8 cellular contexts compared by ENCODE assay signal in genomic region chr11:67630230-67630942, GRCh38. TPM values are rescaled to one million over a fixed set of nuclear protein-coding genes. Genes with fewer than 3 reads are reported as not detected.
A peak's percentile ranks its signal among the peaks of the same experiment; 100 is the strongest.
DNase-seq lines count a peak whose midpoint lies in the region; ATAC-seq and TF ChIP-seq lines count a peak whose summit lies in the region.

No MANE protein-coding gene starts in this region.

- H3K4me1 ChIP-seq in H9 (ENCODE audit: insufficient read depth, low read length): no peaks in the 10 kb centered on the region; the same call in 1 of the 2 replicates
- peaks cover 29% of the 10 kb centered on the region for H3K4me1 ChIP-seq in Loucy (ENCODE audit: insufficient read depth, low read length, poor library complexity, severe bottlenecking)
- H3K4me1 ChIP-seq in foreskin keratinocyte: no peaks in the 10 kb centered on the region
- H3K4me1 ChIP-seq in neural progenitor cell: peaks cover 8% of the 10 kb centered on the region

- H3K79me1 ChIP-seq in H9 (ENCODE audit: insufficient read depth, low read depth, low read length, poor library complexity, severe bottlenecking): no peaks in the 10 kb centered on the region

- peaks cover 24% of the 10 kb centered on the region for H3K27me3 Mint-ChIP-seq in H9 (ENCODE audit: low read depth)
- H3K27me3 Mint-ChIP-seq in neural progenitor cell (ENCODE audit: insufficient read depth, low read depth): peaks cover 5% of the 10 kb centered on the region

- peak; percentile 100 for DNase-seq in GM03348 (ENCODE audit: low spot score)
- DNase-seq in H9: peak; percentile 99
- DNase-seq in RWPE1 (ENCODE audit: low spot score): peak; percentile 96
- DNase-seq in activated effector memory CD4-positive, alpha-beta T cell treated with anti-CD3 and anti-CD28 coated beads, Interleukin-2, amount 50 U/mL, for 16 hours: peak; percentile 98
- DNase-seq in foreskin keratinocyte: peak; percentile 81 to 92
- DNase-seq in neural progenitor cell (ENCODE audit: low spot score): peak; percentile 100
- DNase-seq in superior temporal gyrus (ENCODE audit: extremely low spot score): peak; percentile 89

- H3F3A ChIP-seq in Loucy (ENCODE audit: low read depth): no peaks in the 10 kb centered on the region
- H3F3A ChIP-seq in neural progenitor cell (ENCODE audit: low read depth): peaks cover 52% of the 10 kb centered on the region

- no peak overlapping the region for H3K4ac ChIP-seq in H9 (ENCODE audit: low read depth, low read length)

- no peak overlapping the region for H4K5ac ChIP-seq in H9 (ENCODE audit: insufficient read length, low read depth, low read length)

- no peak overlapping the region for H3K56ac ChIP-seq in H9 (ENCODE audit: insufficient read length, low read depth, low read length)

- H3K27me3 ChIP-seq in H9 (ENCODE audit: insufficient read depth, low read length) (no peaks in the 10 kb centered on the region), Loucy (ENCODE audit: insufficient read depth, low read length, poor library complexity, severe bottlenecking) (no peaks in the 10 kb centered on the region), foreskin keratinocyte (no peaks in the 10 kb centered on the region), neural progenitor cell (no peaks in the 10 kb centered on the region)

- H3K9ac ChIP-seq in H9 (ENCODE audit: extremely low read depth, insufficient read length, low read length): no peak overlapping the region
- peak overlapping the region; percentile 76 for H3K9ac ChIP-seq in Loucy (ENCODE audit: low read depth, low read length, poor library complexity, severe bottlenecking)
- H3K9ac ChIP-seq in neural progenitor cell: peak overlapping the region; percentile 36

- H3K4me1 Mint-ChIP-seq in H9 (peaks cover 31 to 33% of the 10 kb centered on the region in 2 experiments), neural progenitor cell (peaks cover 14% of the 10 kb centered on the region)

- no peak overlapping the region for H4K8ac ChIP-seq in H9 (replicated peaks; ENCODE audit: insufficient read length, low read depth, low read length)

- H3K4me2 ChIP-seq in H9 (ENCODE audit: insufficient read depth, insufficient read length, low read length): peak overlapping the region; percentile 38
- H3K4me2 ChIP-seq in Loucy (ENCODE audit: low read depth, low read length, poor library complexity, severe bottlenecking): peak overlapping the region; percentile 86
- peak overlapping the region; percentile 73 for H3K4me2 ChIP-seq in neural progenitor cell

- H3K18ac ChIP-seq in H9 (ENCODE audit: insufficient read length, low read depth, low read length): peak overlapping the region; percentile 54

- H3K79me2 ChIP-seq in H9 (ENCODE audit: insufficient read depth, low read length) (no peaks in the 10 kb centered on the region), Loucy (ENCODE audit: insufficient read depth, low read length) (peaks cover 20% of the 10 kb centered on the region; the same call in 1 of the 2 replicates), neural progenitor cell (ENCODE audit: low read depth) (no peaks in the 10 kb centered on the region)

- H3K27ac Mint-ChIP-seq in H9 (peak overlapping the region; percentile 67 to 94 (median 88); a peak in 6 of 7 replicates), neural progenitor cell (peak overlapping the region; percentile 53)

- peaks cover 17 to 23% (median 17%) of the 10 kb centered on the region in 3 experiments for H3K36me3 Mint-ChIP-seq in H9 (ENCODE audit: insufficient read depth in 1 of 3, low read depth in 3 of 3)
- H3K36me3 Mint-ChIP-seq in neural progenitor cell: peaks cover 12% of the 10 kb centered on the region

- no peak overlapping the region for H2BK5ac ChIP-seq in H9 (ENCODE audit: insufficient read length, low read length)

- no peak overlapping the region for H2BK15ac ChIP-seq in H9 (ENCODE audit: low read depth, low read length)

- H4K20me1 ChIP-seq in H9 (ENCODE audit: control insufficient read depth, insufficient read depth, insufficient read length) (no peaks in the 10 kb centered on the region), Loucy (ENCODE audit: insufficient read depth, low read length, poor library complexity, severe bottlenecking) (peaks cover 3% of the 10 kb centered on the region), neural progenitor cell (ENCODE audit: low read depth) (no peaks in the 10 kb centered on the region)

- no peak overlapping the region for H2BK20ac ChIP-seq in H9 (ENCODE audit: low read depth, low read length, poor library complexity, severe bottlenecking)

- POLR2A ChIA-PET in RWPE1 (lab: Yijun Ruan, JAX; ENCODE audit: low non-redundant PET): interaction anchor here (0.5 to 1.5 kb wide), 4 partner anchors 23 to 138 kb away, joined by 3 to 5 read pairs (median 4); no protein-coding TSS in a partner anchor

- H3K9me3 ChIP-seq in H9 (ENCODE audit: control insufficient read depth, low read depth, low read length): no peaks in the 10 kb centered on the region
- no peaks in the 10 kb centered on the region for H3K9me3 ChIP-seq in Loucy (ENCODE audit: insufficient read depth, low read depth, low read length)
- H3K9me3 ChIP-seq in neural progenitor cell (ENCODE audit: low read depth): no peaks in the 10 kb centered on the region

- TF ChIP-seq CTCF in H9 (conservative IDR thresholded peaks at IDR 0.05) (peak; percentile 91), Loucy (conservative IDR thresholded peaks at IDR 0.05; ENCODE audit: low read length) (peak; percentile 77), RWPE1 (conservative IDR thresholded peaks at IDR 0.05; ENCODE audit: low read depth) (peak; percentile 80), foreskin keratinocyte (conservative IDR thresholded peaks at IDR 0.05) (peak; percentile 79), neural progenitor cell (IDR thresholded peaks at IDR 0.05) (peak; percentile 86)

- H3T11ph ChIP-seq in H9 (ENCODE audit: low read length): no peak overlapping the region

- peak overlapping the region; percentile 72 to 85 for H3K4me3 Mint-ChIP-seq in H9
- H3K4me3 Mint-ChIP-seq in neural progenitor cell: peak overlapping the region; percentile 85

- H2AK5ac ChIP-seq in H9 (ENCODE audit: insufficient read length, low read length): no peak overlapping the region

- peak; percentile 78 for ATAC-seq in foreskin keratinocyte

- H2AFZ ChIP-seq in H9 (ENCODE audit: low read length) (no peak overlapping the region), Loucy (ENCODE audit: low read length) (peak overlapping the region; percentile 76), neural progenitor cell (replicated peaks) (no peak overlapping the region)

- H3K23me2 ChIP-seq in H9 (ENCODE audit: insufficient read length, low read depth, low read length, poor library complexity, severe bottlenecking): no peaks in the 10 kb centered on the region

- H3K4me3 ChIP-seq in Loucy (ENCODE audit: low read length, poor library complexity, severe bottlenecking) (peak overlapping the region; percentile 78), neural progenitor cell (peak overlapping the region; percentile 69)

- no peak overlapping the region for H3K23ac ChIP-seq in H9 (ENCODE audit: insufficient read length, low read depth, low read length)

- H3K36me3 ChIP-seq in Loucy (ENCODE audit: insufficient read depth, low read length): no peaks in the 10 kb centered on the region
- no peaks in the 10 kb centered on the region for H3K36me3 ChIP-seq in neural progenitor cell

- H3K14ac ChIP-seq in H9 (ENCODE audit: insufficient read depth, low read length): no peak overlapping the region

- WGBS in H9 (ENCODE audit: extremely low coverage, insufficient read length, low lambda C conversion rate): no CpG with 5 or more reads among the region's 70 CpGs

- CTCF ChIA-PET in RWPE1 (lab: Yijun Ruan, JAX): interaction anchor here (0.5 to 3.3 kb wide), 14 partner anchors 13 to 673 kb away, joined by 3 to 15 read pairs (median 4); partner anchors contain the start of gene ALDH3B2

- H2BK120ac ChIP-seq in H9 (ENCODE audit: low read depth, low read length, poor library complexity, severe bottlenecking): no peak overlapping the region

- no peak overlapping the region for H3K27ac ChIP-seq in H9 (ENCODE audit: insufficient read length, low read depth, low read length)
- peak overlapping the region; percentile 88 for H3K27ac ChIP-seq in RWPE1
- peak overlapping the region; percentile 68 for H3K27ac ChIP-seq in foreskin keratinocyte
- peak overlapping the region; percentile 84 for H3K27ac ChIP-seq in neural progenitor cell

- H3K9me3 Mint-ChIP-seq in H9 (peaks cover 0 to 3% of the 10 kb centered on the region in 2 experiments; a peak in 2 of 5 replicates), neural progenitor cell (peaks cover 2% of the 10 kb centered on the region)

- no peaks in the 10 kb centered on the region for H3K9me2 ChIP-seq in Loucy (replicated peaks; ENCODE audit: low read depth, low read length)

- no peak overlapping the region for H4K91ac ChIP-seq in H9 (ENCODE audit: insufficient read length, low read depth, low read length)

- H2BK12ac ChIP-seq in H9 (ENCODE audit: insufficient read length, low read depth, low read length): no peak overlapping the region

RNA-seq across cellular contexts. Expression of gene NUDT8, which starts 0.6 kb away (rescaled TPM):
- total RNA-seq in H9 (2021) (6.5 and 6.8 TPM in 2 replicates), foreskin keratinocyte (6.3 and 7.2 TPM in 2 replicates), neural progenitor cell (ENCODE audit: low replicate concordance) (1.6 and 4.1 TPM in 2 replicates)
- polyA plus RNA-seq in foreskin keratinocyte: 11.0 and 11.6 TPM in 2 replicates

RNA-seq across cellular contexts. Expression of gene TBX10, which starts 9.2 kb away (rescaled TPM):
- not detected in 2 replicates for total RNA-seq in H9 (2021)
- not detected in 2 replicates for total RNA-seq in foreskin keratinocyte
- polyA plus RNA-seq in foreskin keratinocyte: not detected in 2 replicates
- total RNA-seq in neural progenitor cell (ENCODE audit: low replicate concordance): not detected in 2 replicates

RNA-seq across cellular contexts. Expression of gene ACY3, which starts 20.1 kb away (rescaled TPM):
- total RNA-seq in H9 (2021) (not detected in 2 replicates), foreskin keratinocyte (not detected in 2 replicates), neural progenitor cell (ENCODE audit: low replicate concordance) (not detected in 2 replicates)
- not detected in 2 replicates for polyA plus RNA-seq in foreskin keratinocyte

RNA-seq across cellular contexts. Expression of gene NDUFV1, which starts 23.6 kb away (rescaled TPM):
- total RNA-seq in H9 (2021) (152 and 154 TPM in 2 replicates), foreskin keratinocyte (164 and 179 TPM in 2 replicates), neural progenitor cell (ENCODE audit: low replicate concordance) (71.0 and 137 TPM in 2 replicates)
- polyA plus RNA-seq in foreskin keratinocyte: 160 and 169 TPM in 2 replicates

RNA-seq across cellular contexts. Expression of gene ALDH3B2, which starts 44.0 kb away (rescaled TPM):
- total RNA-seq in H9 (2021) (not detected in 2 replicates), foreskin keratinocyte (0.14 and 0.17 TPM in 2 replicates), neural progenitor cell (ENCODE audit: low replicate concordance) (not detected in 2 replicates)
- 0.13 and 0.18 TPM in 2 replicates for polyA plus RNA-seq in foreskin keratinocyte
